In genomic region chr5:1298723-1299510, GRCh38 we compare ENCODE assay signal across 28 cellular contexts. TPM values are rescaled to one million over a fixed set of nuclear protein-coding genes. Genes with fewer than 3 reads are reported as not detected.
DNase-seq lines count a peak whose midpoint lies in the region; ATAC-seq and TF ChIP-seq lines count a peak whose summit lies in the region.
"Had no signal": no experiment of that assay in that cellular context is flagged by ENCODE, and none has a peak within 500 bp of the region (broad histone marks: within the 10 kb centered on the region; RNA-seq: fewer than 3 reads in every experiment).

No MANE protein-coding gene starts in this region.

- no peak overlapping the region for H3K4me2 ChIP-seq in OCI-LY7 (ENCODE audit: low read length)

- H3K27me3 Mint-ChIP-seq in activated naive CD8-positive, alpha-beta T cell treated with anti-CD3 and anti-CD28 coated beads, Interleukin-2, amount 10 ng/mL, durations not matched to agents 7 days and 5 days: peaks cover 46% of the 10 kb centered on the region
- H3K27me3 Mint-ChIP-seq in activated naive CD8-positive, alpha-beta T cell treated with anti-CD3 and anti-CD28 coated beads for 36 hours: no peaks in the 10 kb centered on the region

- H3K4me1 ChIP-seq in OCI-LY7 (ENCODE audit: insufficient read depth, low read length, poor library complexity, severe bottlenecking) (peaks cover 71% of the 10 kb centered on the region), aorta (ENCODE audit: control insufficient read depth in 1 of 2, insufficient read depth in 2 of 2, low read length in 2 of 2) (no peaks in the 10 kb centered on the region), tibial artery (peaks cover 0 to 13% (median 2%) of the 10 kb centered on the region in 4 donors)
- H3K4me1 ChIP-seq: adrenal gland had no signal

- H3K36me3 Mint-ChIP-seq in activated naive CD8-positive, alpha-beta T cell treated with anti-CD3 and anti-CD28 coated beads, Interleukin-2, amount 10 ng/mL, durations not matched to agents 7 days and 5 days: no peaks in the 10 kb centered on the region
- no peaks in the 10 kb centered on the region for H3K36me3 Mint-ChIP-seq in activated naive CD8-positive, alpha-beta T cell treated with anti-CD3 and anti-CD28 coated beads for 36 hours
- H3K36me3 Mint-ChIP-seq: CD8-positive, alpha-beta T cell; mesothelial cell of epicardium; naive thymus-derived CD4-positive, alpha-beta T cell had no signal

- H3K9me3 ChIP-seq in OCI-LY7 (ENCODE audit: low read length) (peaks cover 18% of the 10 kb centered on the region; the same call in 1 of the 2 replicates), aorta (ENCODE audit: control insufficient read depth, low read length) (no peaks in the 10 kb centered on the region), tibial artery (no peaks in the 10 kb centered on the region)
- H3K9me3 ChIP-seq: adrenal gland, pancreas, right atrium auricular region had no signal

- H3K36me3 ChIP-seq in OCI-LY7 (ENCODE audit: insufficient read depth, low read length) (peaks cover 27% of the 10 kb centered on the region), aorta (ENCODE audit: control insufficient read depth in 1 of 2, insufficient read depth in 2 of 2, low read length in 1 of 2) (no peaks in the 10 kb centered on the region), tibial artery (no peaks in the 10 kb centered on the region)
- H3K36me3 ChIP-seq: adrenal gland, brain microvascular endothelial cell, heart right ventricle, pancreas, right atrium auricular region had no signal

- ATAC-seq in activated naive CD8-positive, alpha-beta T cell treated with anti-CD3 and anti-CD28 coated beads, Interleukin-2, amount 10 ng/mL, durations not matched to agents 7 days and 5 days (ENCODE audit: low read depth): no peak
- ATAC-seq in left lobe of liver (no peak), aorta (ENCODE audit: low FRiP score) (no peak)
- ATAC-seq: CD8-positive, alpha-beta T cell; heart right ventricle; left colon; naive thymus-derived CD4-positive, alpha-beta T cell; pancreas; stimulated activated naive CD8-positive, alpha-beta T cell treated with anti-CD3 and anti-CD28 coated beads, Interleukin-15, Interleukin-2, amounts not matched to agents 100 U/mL and 50 U/mL, for 24 hours had no signal

- TF ChIP-seq CTCF in OCI-LY7 (conservative IDR thresholded peaks at IDR 0.05; ENCODE audit: low read length) (no peak), tibial artery (IDR thresholded peaks at IDR 0.05) (no peak)

- H3K79me2 ChIP-seq in OCI-LY7 (ENCODE audit: insufficient read depth, low read depth, low read length): peaks cover 28% of the 10 kb centered on the region

- BruUV-seq in OCI-LY7 (replicated peaks; lab: Mats Ljungman, UMichigan): no TSS peak

- intact Hi-C loops in OCI-LY7 (cut with micrococcal nuclease; ENCODE audit: unreplicated experiment) (no loop called here), aorta (cut with DNase I) (no loop called here), tibial artery (cut with DNase I; ENCODE audit: low total_unique reads) (no loop called here)

- H3K27ac Mint-ChIP-seq in activated naive CD8-positive, alpha-beta T cell treated with anti-CD3 and anti-CD28 coated beads, Interleukin-2, amount 10 ng/mL, durations not matched to agents 7 days and 5 days: no peak overlapping the region
- H3K27ac Mint-ChIP-seq in activated naive CD8-positive, alpha-beta T cell treated with anti-CD3 and anti-CD28 coated beads for 36 hours: no peak overlapping the region
- H3K27ac Mint-ChIP-seq: activated T-helper 1 cell treated with anti-CD3 and anti-CD28 coated beads, Interleukin-12 subunit alpha, Interleukin-12 subunit beta, Interleukin-2, Interleukin-4 antibody, amounts not matched to agents 30 ng/mL and 10 ng/mL and 1 ng/mL, durations not matched to agents 14 hours and 24 hours and 36 hours; CD8-positive, alpha-beta T cell; HFFc6; mesothelial cell of epicardium had no signal

- CTCF ChIA-PET in OCI-LY7 (lab: Charles Lee; ENCODE audit: unreplicated experiment): interaction anchor here (1.2 kb wide), 1 partner anchor 14 kb away, joined by 5 read pairs; no protein-coding TSS in a partner anchor

- POLR2A ChIA-PET in activated naive CD8-positive, alpha-beta T cell treated with anti-CD3 and anti-CD28 coated beads, Interleukin-2, amount 10 ng/mL, durations not matched to agents 7 days and 5 days (lab: Charles Lee): no interaction called here
- POLR2A ChIA-PET in OCI-LY7 (lab: Charles Lee): interaction anchor here (2.1 kb wide), 1 partner anchor 11 kb away, joined by 6 read pairs; no protein-coding TSS in a partner anchor

- H3K9me2 ChIP-seq in OCI-LY7 (ENCODE audit: insufficient read depth, low read length): no peaks in the 10 kb centered on the region

- peak; percentile 19 for DNase-seq in activated naive CD8-positive, alpha-beta T cell treated with anti-CD3 and anti-CD28 coated beads, Interleukin-2, amount 10 ng/mL, durations not matched to agents 7 days and 5 days
- DNase-seq in activated naive CD8-positive, alpha-beta T cell treated with anti-CD3 and anti-CD28 coated beads for 36 hours: no peak
- DNase-seq in OCI-LY7 (ENCODE audit: low spot score): no peak
- DNase-seq in left lobe of liver (ENCODE audit: low spot score): peak; percentile 35
- peak; percentile 9 to 70 for DNase-seq in aorta
- DNase-seq in tibial artery: no peak
- no peak for DNase-seq in caudate nucleus (lab: John Stamatoyannopoulos, UW)
- DNase-seq: activated CD8-positive, alpha-beta memory T cell treated with anti-CD3 and anti-CD28 coated beads for 24 hours; adrenal gland; brain microvascular endothelial cell; DMS 273 treated with DMSO at 0.1 percent for 48 hours; effector memory CD4-positive, alpha-beta T cell; foreskin fibroblast; GDM1; heart right ventricle; HFFc6; naive thymus-derived CD4-positive, alpha-beta T cell; NCI-H1436 treated with DMSO at 0.1 percent for 48 hours; NCI-H510A treated with DMSO at 0.1 percent for 48 hours; SHP77 treated with DMSO at 0.1 percent for 48 hours; stimulated activated naive CD8-positive, alpha-beta T cell treated with anti-CD3 and anti-CD28 coated beads, Interleukin-15, Interleukin-2, amounts not matched to agents 100 U/mL and 50 U/mL, for 24 hours had no signal

- no peak overlapping the region for H3K4me3 ChIP-seq in OCI-LY7 (ENCODE audit: low read depth, low read length, poor library complexity, severe bottlenecking)
- no peak overlapping the region for H3K4me3 ChIP-seq in aorta (ENCODE audit: low read length in 2 of 2)
- H3K4me3 ChIP-seq in tibial artery: no peak overlapping the region
- H3K4me3 ChIP-seq: adrenal gland, heart right ventricle, K562, pancreas, right atrium auricular region had no signal

- peak overlapping the region; percentile 20 for H3K27ac ChIP-seq in OCI-LY7 (ENCODE audit: low read depth, low read length, poor library complexity, severe bottlenecking)
- H3K27ac ChIP-seq in aorta (ENCODE audit: low read depth in 1 of 2, low read length in 2 of 2): no peak overlapping the region
- H3K27ac ChIP-seq in tibial artery: no peak overlapping the region
- no peak overlapping the region for H3K27ac ChIP-seq in caudate nucleus (ENCODE audit: low read depth, low read length)
- H3K27ac ChIP-seq: adrenal gland, brain microvascular endothelial cell, heart right ventricle, pancreas, right atrium auricular region had no signal

- H3K4me1 Mint-ChIP-seq in activated naive CD8-positive, alpha-beta T cell treated with anti-CD3 and anti-CD28 coated beads, Interleukin-2, amount 10 ng/mL, durations not matched to agents 7 days and 5 days: no peaks in the 10 kb centered on the region
- no peaks in the 10 kb centered on the region for H3K4me1 Mint-ChIP-seq in activated naive CD8-positive, alpha-beta T cell treated with anti-CD3 and anti-CD28 coated beads for 36 hours
- H3K4me1 Mint-ChIP-seq: mesothelial cell of epicardium had no signal

- no peaks in the 10 kb centered on the region for H4K20me1 ChIP-seq in OCI-LY7 (ENCODE audit: insufficient read depth, low read length)

- no peak overlapping the region for H3K4me3 Mint-ChIP-seq in activated naive CD8-positive, alpha-beta T cell treated with anti-CD3 and anti-CD28 coated beads, Interleukin-2, amount 10 ng/mL, durations not matched to agents 7 days and 5 days
- H3K4me3 Mint-ChIP-seq in activated naive CD8-positive, alpha-beta T cell treated with anti-CD3 and anti-CD28 coated beads for 36 hours: no peak overlapping the region
- H3K4me3 Mint-ChIP-seq: activated T-helper 1 cell treated with anti-CD3 and anti-CD28 coated beads, Interleukin-12 subunit alpha, Interleukin-12 subunit beta, Interleukin-2, Interleukin-4 antibody, amounts not matched to agents 30 ng/mL and 10 ng/mL and 1 ng/mL, durations not matched to agents 14 hours and 24 hours and 36 hours; CD8-positive, alpha-beta T cell; HFFc6; mesothelial cell of epicardium; naive thymus-derived CD4-positive, alpha-beta T cell had no signal

- H3K9me3 Mint-ChIP-seq in activated naive CD8-positive, alpha-beta T cell treated with anti-CD3 and anti-CD28 coated beads, Interleukin-2, amount 10 ng/mL, durations not matched to agents 7 days and 5 days: no peaks in the 10 kb centered on the region
- peaks cover 1% of the 10 kb centered on the region for H3K9me3 Mint-ChIP-seq in activated naive CD8-positive, alpha-beta T cell treated with anti-CD3 and anti-CD28 coated beads for 36 hours
- H3K9me3 Mint-ChIP-seq: activated T-helper 1 cell treated with anti-CD3 and anti-CD28 coated beads, Interleukin-12 subunit alpha, Interleukin-12 subunit beta, Interleukin-2, Interleukin-4 antibody, amounts not matched to agents 30 ng/mL and 10 ng/mL and 1 ng/mL, durations not matched to agents 14 hours and 24 hours and 36 hours; HFFc6 had no signal

- WGBS in aorta, 2 donors: 70 to 77% methylated on average over 33 of the region's 33 CpGs

- H2AFZ ChIP-seq in OCI-LY7 (ENCODE audit: low read length): no peak overlapping the region

- H3K27me3 ChIP-seq in aorta (ENCODE audit: control insufficient read depth in 1 of 2, insufficient read depth in 2 of 2, low read length in 1 of 2): no peaks in the 10 kb centered on the region
- H3K27me3 ChIP-seq in tibial artery: peaks cover 0 to 36% of the 10 kb centered on the region in 2 donors

RNA-seq across cellular contexts. Expression of gene TERT, which starts 4.0 kb away (rescaled TPM):
- total RNA-seq in activated naive CD8-positive, alpha-beta T cell treated with anti-CD3 and anti-CD28 coated beads, Interleukin-2, amount 10 ng/mL, durations not matched to agents 7 days and 5 days: under 1 TPM in 1 of 2 experiments, not detected in 1; 0.36 TPM
- 1 to 10 TPM; 6.0 to 6.2 TPM for total RNA-seq in activated naive CD8-positive, alpha-beta T cell treated with anti-CD3 and anti-CD28 coated beads for 36 hours
- total RNA-seq in OCI-LY7 (2014; rRNA removed; shearing (Covaris generic)): 120 and 156 TPM in 2 replicates
- total RNA-seq in OCI-LY7 (2022): 173 and 198 TPM in 2 replicates
- 0.10 TPM for total RNA-seq in left lobe of liver
- not detected for total RNA-seq in aorta
- not detected for polyA plus RNA-seq in aorta
- total RNA-seq: heart right ventricle, right atrium auricular region had no signal
- polyA plus RNA-seq: adrenal gland, heart right ventricle, pancreas had no signal

RNA-seq across cellular contexts. Expression of gene CLPTM1L, which starts 46.0 kb away (rescaled TPM):
- total RNA-seq in activated naive CD8-positive, alpha-beta T cell treated with anti-CD3 and anti-CD28 coated beads, Interleukin-2, amount 10 ng/mL, durations not matched to agents 7 days and 5 days: 10 to 100 TPM; 80.9 to 82.7 TPM
- 10 to 100 TPM; 90.0 to 91.6 TPM for total RNA-seq in activated naive CD8-positive, alpha-beta T cell treated with anti-CD3 and anti-CD28 coated beads for 36 hours
- 356 and 395 TPM in 2 replicates for total RNA-seq in OCI-LY7 (2014; rRNA removed; shearing (Covaris generic))
- total RNA-seq in OCI-LY7 (2022): 395 and 396 TPM in 2 replicates
- 147 TPM for total RNA-seq in left lobe of liver
- total RNA-seq in aorta: 10 to 100 TPM; 66.0 to 71.2 TPM
- 10 to 100 TPM; 72.5 to 95.5 TPM for polyA plus RNA-seq in aorta

Comparison
In these comparisons a context has a peak if more than half of its experiments do, and no peak if none do; other contexts are left out.
1. DNase-seq: peak in activated naive CD8-positive, alpha-beta T cell treated with anti-CD3 and anti-CD28 coated beads, Interleukin-2, amount 10 ng/mL, durations not matched to agents 7 days and 5 days (single experiment), left lobe of liver (single experiment) and aorta (2 of 2); none in activated naive CD8-positive, alpha-beta T cell treated with anti-CD3 and anti-CD28 coated beads for 36 hours (single experiment), OCI-LY7 (single experiment), tibial artery (0 of 2) and caudate nucleus (0 of 61).
2. RNA of gene TERT, which starts 4.0 kb away (total RNA-seq): 120 to 198 TPM in OCI-LY7; 6.0 to 6.2 TPM in activated naive CD8-positive, alpha-beta T cell treated with anti-CD3 and anti-CD28 coated beads for 36 hours, 0.36 TPM in activated naive CD8-positive, alpha-beta T cell treated with anti-CD3 and anti-CD28 coated beads, Interleukin-2, amount 10 ng/mL, durations not matched to agents 7 days and 5 days, 0.10 TPM in left lobe of liver (single experiment) and not detected in aorta; every median in the first group is over 10 times any median in the second.